Comparison of ENCODE assay signal across 26 cellular contexts in the genomic region with DNA sequence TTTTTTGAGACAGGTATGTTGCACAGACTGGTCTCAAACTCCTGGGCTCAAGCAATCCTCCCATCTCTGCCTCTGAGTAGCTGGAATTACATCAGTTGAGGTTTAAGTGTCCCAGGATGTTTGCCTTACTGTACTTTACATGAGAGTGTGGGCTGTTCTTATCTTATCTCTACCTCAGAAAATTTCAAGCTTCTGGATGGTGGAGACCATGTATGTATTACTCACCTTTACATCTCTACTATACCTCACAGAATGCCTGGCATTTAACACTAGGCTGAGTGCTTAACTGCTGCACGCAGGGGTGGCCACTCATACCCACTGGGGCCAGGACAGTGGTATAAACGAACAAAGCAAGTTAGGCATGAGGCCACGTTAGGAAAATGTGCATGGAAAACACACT.
DNase-seq lines count a peak whose midpoint lies in the region; ATAC-seq, FAIRE-seq and TF ChIP-seq lines count a peak whose summit lies in the region.
"Had no signal": no experiment of that assay in that cellular context is flagged by ENCODE, and none has a peak within 500 bp of the region (broad histone marks: within the 10 kb centered on the region; RNA-seq: fewer than 3 reads in every experiment).

No MANE protein-coding gene starts in this region.

- H2BK120ac ChIP-seq in H1 (replicated peaks; ENCODE audit: low read depth, low read length) (no peak overlapping the region), mesendoderm (ENCODE audit: low read depth, low read length) (no peak overlapping the region)

- no peak for TF ChIP-seq CTCF in cardiac muscle cell (IDR thresholded peaks at IDR 0.05; ENCODE audit: low read depth, low read length)
- TF ChIP-seq CTCF in H1 (IDR thresholded peaks at IDR 0.05; ENCODE audit: control extremely low read depth in 1 of 3, insufficient read depth in 1 of 3, low read depth in 1 of 3, low read length in 3 of 3): no peak
- TF ChIP-seq CTCF in type B pancreatic cell (conservative IDR thresholded peaks at IDR 0.05): no peak
- no peak for TF ChIP-seq CTCF in omental fat pad (IDR thresholded peaks at IDR 0.05)

- TF ChIP-seq EP300 in H1 (IDR thresholded peaks at IDR 0.05; ENCODE audit: borderline replicate concordance in 1 of 2, low read depth in 2 of 2, low read length in 2 of 2): no peak

- TF ChIP-seq RAD21 in H1 (IDR thresholded peaks at IDR 0.05 in 1 of 2, conservative IDR thresholded peaks at IDR 0.05 in 1 of 2; ENCODE audit: low read depth in 2 of 2, low read length in 2 of 2): no peak

- H3K9ac ChIP-seq in H1 (replicated peaks in 1 of 4; ENCODE audit: extremely low read depth in 1 of 4, low read depth in 3 of 4, low read length in 3 of 4) (no peak overlapping the region), mesendoderm (ENCODE audit: low read length) (no peak overlapping the region)
- H3K9ac ChIP-seq: KMS-11 had no signal

- no peak overlapping the region for H3K14ac ChIP-seq in H1 (ENCODE audit: insufficient read length)

- H4K91ac ChIP-seq in H1 (replicated peaks; ENCODE audit: insufficient read length, low read length): no peak overlapping the region

- H3K79me2 ChIP-seq in H1 (ENCODE audit: control insufficient read depth in 1 of 2, insufficient read depth in 2 of 2, low read length in 2 of 2): no peaks in the 10 kb centered on the region
- no peaks in the 10 kb centered on the region for H3K79me2 ChIP-seq in mesendoderm (ENCODE audit: control insufficient read depth, insufficient read depth, low read length)

- CTCF ChIA-PET in H1 (lab: Charles Lee; ENCODE audit: partially characterized antibody): interaction anchor here (1.0 kb wide), 1 partner anchor 17 kb away, joined by 3 read pairs; no protein-coding TSS in a partner anchor

- H3K4me3 ChIP-seq in cardiac muscle cell (no peak overlapping the region), H1 (ENCODE audit: extremely low read depth in 1 of 4, insufficient read depth in 2 of 4, low read depth in 3 of 4, low read length in 4 of 4) (no peak overlapping the region), mesendoderm (ENCODE audit: low read length) (no peak overlapping the region)
- H3K4me3 ChIP-seq: HAP-1 had no signal

- H3K4me1 ChIP-seq in cardiac muscle cell (ENCODE audit: low read depth) (peaks cover 33% of the 10 kb centered on the region), H1 (replicated peaks in 1 of 4; ENCODE audit: control insufficient read depth in 3 of 4, insufficient read depth in 4 of 4, low read length in 3 of 4) (no peaks in the 10 kb centered on the region; a peak in 1 of 7 replicates), mesendoderm (ENCODE audit: control insufficient read depth, low read depth, low read length) (no peaks in the 10 kb centered on the region)
- H3K4me1 ChIP-seq: HAP-1 had no signal

- H3K56ac ChIP-seq in H1 (replicated peaks; ENCODE audit: insufficient read length, low read depth, low read length) (no peak overlapping the region), mesendoderm (ENCODE audit: low read length) (no peak overlapping the region)

- no peaks in the 10 kb centered on the region for H4K20me1 ChIP-seq in H1 (replicated peaks in 1 of 2; ENCODE audit: control insufficient read depth in 1 of 2, insufficient read depth in 2 of 2, low read length in 2 of 2)

- no peak overlapping the region for H3K4me3 Mint-ChIP-seq in type B pancreatic cell
- H3K4me3 Mint-ChIP-seq: CD8-positive, alpha-beta memory T cell had no signal

- no peak overlapping the region for H2BK12ac ChIP-seq in H1 (ENCODE audit: low read depth, low read length)

- intact Hi-C loops in cardiac septum (cut with DNase I): no loop called here

- H3K27ac Mint-ChIP-seq in type B pancreatic cell: peak overlapping the region; percentile 57

- H3K18ac ChIP-seq in H1 (ENCODE audit: extremely low read depth, low read length) (no peak overlapping the region), mesendoderm (ENCODE audit: low read length) (no peak overlapping the region)

- H3K79me1 ChIP-seq in H1 (ENCODE audit: low read depth, low read length) (no peaks in the 10 kb centered on the region), mesendoderm (ENCODE audit: low read length) (no peaks in the 10 kb centered on the region)

- H3K4ac ChIP-seq in H1 (replicated peaks; ENCODE audit: insufficient read length, low read depth, low read length) (no peak overlapping the region), mesendoderm (ENCODE audit: low read depth, low read length) (no peak overlapping the region)

- H3K27me3 ChIP-seq in cardiac muscle cell: no peaks in the 10 kb centered on the region
- H3K27me3 ChIP-seq in H1 (replicated peaks in 1 of 4; ENCODE audit: control insufficient read depth in 3 of 4, extremely low read depth in 1 of 4, insufficient read depth in 3 of 4, low read length in 3 of 4): no peaks in the 10 kb centered on the region
- no peaks in the 10 kb centered on the region for H3K27me3 ChIP-seq in mesendoderm (ENCODE audit: insufficient read depth, low read length, poor library complexity)

- H2BK5ac ChIP-seq in H1 (ENCODE audit: low read depth, low read length) (no peak overlapping the region), mesendoderm (ENCODE audit: low read length) (no peak overlapping the region)

- FAIRE-seq in H1 (lab: Jason Lieb, UNC): no peak
- FAIRE-seq: GM18507 had no signal

- H3K9me3 ChIP-seq in cardiac muscle cell (ENCODE audit: low read depth): no peaks in the 10 kb centered on the region
- no peaks in the 10 kb centered on the region for H3K9me3 ChIP-seq in H1 (ENCODE audit: insufficient read depth in 2 of 2, low read depth in 1 of 2, low read length in 1 of 2)
- H3K9me3 ChIP-seq: HAP-1 had no signal

- DNase-seq in cardiac muscle cell (ENCODE audit: low read depth in 1 of 2, low spot score in 1 of 2) (no peak), cardiac septum (ENCODE audit: low spot score) (no peak), H1 (ENCODE audit: low read depth in 1 of 2, low spot score in 2 of 2) (no peak), mesendoderm (peak; percentile 56), type B pancreatic cell (ENCODE audit: extremely low spot score, unreplicated experiment) (no peak), omental fat pad (ENCODE audit: low spot score) (no peak), islet precursor cell (no peak)
- DNase-seq in activated naive CD4-positive, alpha-beta T cell treated with anti-CD3 and anti-CD28 coated beads, Interleukin-2, amount 50 U/mL, for 16 hours: no peak
- DNase-seq: C1 segment of cervical spinal cord; CD8-positive, alpha-beta memory T cell; DMS53; GDM1; MV-4-11; NCI-H1105 treated with DMSO at 0.1 percent for 48 hours; NCI-H2029 treated with DMSO at 0.1 percent for 48 hours; NCI-H345; NCI-H524; NCI-H774; NK-92 treated with Interleukin-12 subunit alpha and Interleukin-12 subunit beta, amount 100 ng/mL, for 24 hours; SHP77 treated with DMSO at 0.1 percent for 48 hours had no signal

- H3K27me3 Mint-ChIP-seq in type B pancreatic cell: no peaks in the 10 kb centered on the region

- WGBS in H1 (ENCODE audit: extremely low coverage in 1 of 2, insufficient coverage in 1 of 2, insufficient read length in 1 of 2, insufficient replicate concordance in 2 of 2, low coverage in 1 of 2, low lambda C conversion rate in 2 of 2, missing lambda C conversion rate in 1 of 2), 2 experiments: 85% methylated on average over 3 of the region's 3 CpGs; no CpG with 5 or more reads in 1 of the 2 experiments
- WGBS in mesendoderm (ENCODE audit: extremely low coverage, insufficient coverage, low lambda C conversion rate): no CpG with 5 or more reads among the region's 3 CpGs

- no peak overlapping the region for H2BK20ac ChIP-seq in H1 (ENCODE audit: low read length)

- H3K4me1 Mint-ChIP-seq in type B pancreatic cell (ENCODE audit: unreplicated experiment): peaks cover 19% of the 10 kb centered on the region
- H3K4me1 Mint-ChIP-seq: CD8-positive, alpha-beta memory T cell had no signal

- no peaks in the 10 kb centered on the region for H3K36me3 ChIP-seq in cardiac muscle cell
- H3K36me3 ChIP-seq in H1 (ENCODE audit: control insufficient read depth in 2 of 4, insufficient read depth in 4 of 4, low read length in 3 of 4): no peaks in the 10 kb centered on the region
- no peaks in the 10 kb centered on the region for H3K36me3 ChIP-seq in mesendoderm (ENCODE audit: control insufficient read depth, insufficient read depth, low read length)
- H3K36me3 ChIP-seq: HAP-1 had no signal

- no peak for ATAC-seq in omental fat pad (ENCODE audit: low FRiP score)

- H2BK15ac ChIP-seq in H1 (ENCODE audit: low read length): no peak overlapping the region
- H2BK15ac ChIP-seq in mesendoderm (replicated peaks; ENCODE audit: low read depth): no peak overlapping the region

- H3K27ac ChIP-seq in cardiac muscle cell: peak overlapping the region; percentile 29
- H3K27ac ChIP-seq in H1 (ENCODE audit: low read depth, low read length): no peak overlapping the region
- no peak overlapping the region for H3K27ac ChIP-seq in mesendoderm (ENCODE audit: low read depth, low read length)
- H3K27ac ChIP-seq: 22Rv1, HL-60, KMS-11, RWPE1 had no signal

- no peaks in the 10 kb centered on the region for H3K23me2 ChIP-seq in H1 (ENCODE audit: low read depth, low read length)

- H3K23ac ChIP-seq in H1 (ENCODE audit: insufficient read length): no peak overlapping the region
- no peak overlapping the region for H3K23ac ChIP-seq in mesendoderm (ENCODE audit: low read length)

- H3K4me2 ChIP-seq in H1 (ENCODE audit: insufficient read depth in 1 of 2, low read depth in 2 of 2, low read length in 2 of 2): no peak overlapping the region
- H3K4me2 ChIP-seq in mesendoderm (ENCODE audit: low read length): no peak overlapping the region
- H3K4me2 ChIP-seq: KMS-11 had no signal

- H2AK5ac ChIP-seq in H1 (ENCODE audit: low read depth, low read length): no peak overlapping the region
- no peak overlapping the region for H2AK5ac ChIP-seq in mesendoderm (ENCODE audit: low read length)

- TF ChIP-seq POLR2A in H1 (IDR thresholded peaks at IDR 0.05; ENCODE audit: control extremely low read depth in 1 of 2, low read depth in 2 of 2, low read length in 2 of 2): no peak

- no peaks in the 10 kb centered on the region for H3K9me3 Mint-ChIP-seq in type B pancreatic cell

- POLR2A ChIA-PET in H1 (lab: Charles Lee; ENCODE audit: partially characterized antibody): no interaction called here

- H4K5ac ChIP-seq in H1 (ENCODE audit: insufficient read length, low read depth, low read length) (no peak overlapping the region), mesendoderm (ENCODE audit: low read length) (no peak overlapping the region)

- H2AFZ ChIP-seq in H1 (ENCODE audit: low read length): 0 out of 2 replicates have a peak overlapping the region, but pooled peaks have one; percentile 3

- H4K8ac ChIP-seq in H1 (ENCODE audit: extremely low read depth, insufficient read depth, low read length) (no peak overlapping the region), mesendoderm (ENCODE audit: low read depth, low read length) (no peak overlapping the region)

- H3K36me3 Mint-ChIP-seq in type B pancreatic cell: no peaks in the 10 kb centered on the region

TF ChIP-seq in H1, 55 proteins besides CTCF, POLR2A, EP300 and RAD21 (continues in another document):
- TF ChIP-seq, protein P1, sequence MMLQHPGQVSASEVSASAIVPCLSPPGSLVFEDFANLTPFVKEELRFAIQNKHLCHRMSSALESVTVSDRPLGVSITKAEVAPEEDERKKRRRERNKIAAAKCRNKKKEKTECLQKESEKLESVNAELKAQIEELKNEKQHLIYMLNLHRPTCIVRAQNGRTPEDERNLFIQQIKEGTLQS (IDR thresholded peaks at IDR 0.05; ENCODE audit: insufficient read depth, low read depth, low read length): no peak
- TF ChIP-seq ZNF274 (IDR thresholded peaks at IDR 0.05; ENCODE audit: borderline replicate concordance, extremely low read depth, low read length): no peak
